ENCODE assay signal across 17 cellular contexts in genomic region chr7:55539380-55539779, GRCh38. TPM values are rescaled to one million over a fixed set of nuclear protein-coding genes. Genes with fewer than 3 reads are reported as not detected.
DNase-seq lines count a peak whose midpoint lies in the region; TF ChIP-seq lines count a peak whose summit lies in the region.
"Had no signal": no experiment of that assay in that cellular context is flagged by ENCODE, and none has a peak within 500 bp of the region (broad histone marks: within the 10 kb centered on the region; RNA-seq: fewer than 3 reads in every experiment).

No MANE protein-coding gene starts in this region.

- intact Hi-C loops in transverse colon (cut with DNase I; ENCODE audit: low total_unique reads): no loop called here

- DNase-seq in activated naive CD4-positive, alpha-beta T cell treated with anti-CD3 and anti-CD28 coated beads, Interleukin-2, amount 10 ng/mL, durations not matched to agents 7 days and 5 days: no peak
- DNase-seq in NCI-H146 treated with DMSO at 0.1 percent for 48 hours (lab: John Stamatoyannopoulos, UW; ENCODE audit: unreplicated experiment): peak; percentile 30
- no peak for DNase-seq in chondrocyte (ENCODE audit: low spot score)
- DNase-seq in retina: peak; percentile 65
- DNase-seq in NK-92 treated with Interleukin-12 subunit alpha and Interleukin-12 subunit beta, amount 100 ng/mL, for 24 hours (lab: John Stamatoyannopoulos, UW): no peak
- DNase-seq in transverse colon: no peak
- no peak for DNase-seq in cerebellar cortex (ENCODE audit: low spot score)
- DNase-seq: activated T-cell treated with anti-CD3 and anti-CD28 coated beads, Interleukin-2, amount 50 U/mL, for 1 hour; DMS79 treated with DMSO at 0.1 percent for 48 hours; foreskin melanocyte; kidney; naive B cell; NCI-H1092 treated with DMSO at 0.1 percent for 48 hours; SJCRH30; stimulated activated CD4-positive, alpha-beta T cell treated with anti-CD3 and anti-CD28 coated beads, Interleukin-4, amount 100 ng/mL, for 24 hours had no signal

- H3K27me3 ChIP-seq in transverse colon: no peaks in the 10 kb centered on the region
- H3K27me3 ChIP-seq: SJCRH30 had no signal

- TF ChIP-seq EP300 in transverse colon (IDR thresholded peaks at IDR 0.05; ENCODE audit: low read depth): no peak

- H3K4me1 ChIP-seq in transverse colon: peaks cover 7 to 28% (median 18%) of the 10 kb centered on the region in 4 donors

- H3K27ac Mint-ChIP-seq in activated naive CD4-positive, alpha-beta T cell treated with anti-CD3 and anti-CD28 coated beads, Interleukin-2, amount 50 U/mL, for 24 hours: peak overlapping the region; percentile 23
- no peak overlapping the region for H3K27ac Mint-ChIP-seq in activated naive CD4-positive, alpha-beta T cell treated with anti-CD3 and anti-CD28 coated beads, Interleukin-2, amount 10 ng/mL, durations not matched to agents 7 days and 5 days
- H3K27ac Mint-ChIP-seq in chondrocyte (ENCODE audit: unreplicated experiment): peak overlapping the region; percentile 17
- H3K27ac Mint-ChIP-seq: stimulated activated naive CD8-positive, alpha-beta T cell treated with anti-CD3 and anti-CD28 coated beads, Interleukin-15, Interleukin-2, amounts not matched to agents 100 ng/mL and 50 ng/mL, for 24 hours had no signal

- TF ChIP-seq CTCF in chondrocyte (IDR thresholded peaks at IDR 0.05) (no peak), transverse colon (IDR thresholded peaks at IDR 0.05) (no peak)

- no peak overlapping the region for H3K4me3 Mint-ChIP-seq in activated naive CD4-positive, alpha-beta T cell treated with anti-CD3 and anti-CD28 coated beads, Interleukin-2, amount 50 U/mL, for 24 hours
- no peak overlapping the region for H3K4me3 Mint-ChIP-seq in activated naive CD4-positive, alpha-beta T cell treated with anti-CD3 and anti-CD28 coated beads, Interleukin-2, amount 10 ng/mL, durations not matched to agents 7 days and 5 days
- H3K4me3 Mint-ChIP-seq in chondrocyte (ENCODE audit: unreplicated experiment): no peak overlapping the region
- H3K4me3 Mint-ChIP-seq: naive B cell; stimulated activated naive CD8-positive, alpha-beta T cell treated with anti-CD3 and anti-CD28 coated beads, Interleukin-15, Interleukin-2, amounts not matched to agents 100 ng/mL and 50 ng/mL, for 24 hours had no signal

- H3K4me3 ChIP-seq in transverse colon: no peak overlapping the region
- H3K4me3 ChIP-seq: SJCRH30 had no signal

- CTCF ChIA-PET in activated naive CD4-positive, alpha-beta T cell treated with anti-CD3 and anti-CD28 coated beads, Interleukin-2, amount 10 ng/mL, durations not matched to agents 7 days and 5 days (lab: Charles Lee): interaction anchor here (0.5 to 1.2 kb wide), 2 partner anchors 13 to 102 kb away, joined by 3 read pairs; no protein-coding TSS in a partner anchor

- peaks cover 89% of the 10 kb centered on the region for H3K4me1 Mint-ChIP-seq in activated naive CD4-positive, alpha-beta T cell treated with anti-CD3 and anti-CD28 coated beads, Interleukin-2, amount 50 U/mL, for 24 hours
- peaks cover 60% of the 10 kb centered on the region for H3K4me1 Mint-ChIP-seq in activated naive CD4-positive, alpha-beta T cell treated with anti-CD3 and anti-CD28 coated beads, Interleukin-2, amount 10 ng/mL, durations not matched to agents 7 days and 5 days
- peaks cover 52% of the 10 kb centered on the region for H3K4me1 Mint-ChIP-seq in chondrocyte (ENCODE audit: low read depth)

- peaks cover 4% of the 10 kb centered on the region for H3K9me3 Mint-ChIP-seq in activated naive CD4-positive, alpha-beta T cell treated with anti-CD3 and anti-CD28 coated beads, Interleukin-2, amount 50 U/mL, for 24 hours
- no peaks in the 10 kb centered on the region for H3K9me3 Mint-ChIP-seq in activated naive CD4-positive, alpha-beta T cell treated with anti-CD3 and anti-CD28 coated beads, Interleukin-2, amount 10 ng/mL, durations not matched to agents 7 days and 5 days
- no peaks in the 10 kb centered on the region for H3K9me3 Mint-ChIP-seq in chondrocyte (ENCODE audit: low read depth)
- H3K9me3 Mint-ChIP-seq: naive B cell; stimulated activated naive CD8-positive, alpha-beta T cell treated with anti-CD3 and anti-CD28 coated beads, Interleukin-15, Interleukin-2, amounts not matched to agents 100 ng/mL and 50 ng/mL, for 24 hours had no signal

- in situ Hi-C loops in transverse colon (cut with MboI; ENCODE audit: low pct_ligation_motif_present in 1 of 4, low pct_unique_long_range_greater_than_20kb in 1 of 4, low sequenced_read_pairs in 3 of 4): no loop called here

- H3K9me3 ChIP-seq in transverse colon: no peaks in the 10 kb centered on the region
- H3K9me3 ChIP-seq: SJCRH30 had no signal

- 65% methylated on average over 3 of the region's 3 CpGs; no CpG with 5 or more reads in 1 of the 2 donors for WGBS in transverse colon (ENCODE audit: low coverage in 1 of 2), 2 donors

- peaks cover 20% of the 10 kb centered on the region for H3K36me3 Mint-ChIP-seq in activated naive CD4-positive, alpha-beta T cell treated with anti-CD3 and anti-CD28 coated beads, Interleukin-2, amount 50 U/mL, for 24 hours
- H3K36me3 Mint-ChIP-seq in activated naive CD4-positive, alpha-beta T cell treated with anti-CD3 and anti-CD28 coated beads, Interleukin-2, amount 10 ng/mL, durations not matched to agents 7 days and 5 days: peaks cover 25% of the 10 kb centered on the region
- H3K36me3 Mint-ChIP-seq in chondrocyte (ENCODE audit: low read depth): peaks cover 4% of the 10 kb centered on the region

- H3K27me3 Mint-ChIP-seq in activated naive CD4-positive, alpha-beta T cell treated with anti-CD3 and anti-CD28 coated beads, Interleukin-2, amount 50 U/mL, for 24 hours: no peaks in the 10 kb centered on the region
- H3K27me3 Mint-ChIP-seq in activated naive CD4-positive, alpha-beta T cell treated with anti-CD3 and anti-CD28 coated beads, Interleukin-2, amount 10 ng/mL, durations not matched to agents 7 days and 5 days: no peaks in the 10 kb centered on the region
- H3K27me3 Mint-ChIP-seq in chondrocyte (ENCODE audit: low read depth): no peaks in the 10 kb centered on the region
- H3K27me3 Mint-ChIP-seq: naive B cell; stimulated activated naive CD8-positive, alpha-beta T cell treated with anti-CD3 and anti-CD28 coated beads, Interleukin-15, Interleukin-2, amounts not matched to agents 100 ng/mL and 50 ng/mL, for 24 hours had no signal

- TF ChIP-seq POLR2A in transverse colon (IDR thresholded peaks at IDR 0.05): no peak

- peak overlapping the region in 2 of 4 donors; percentile 14 to 17 for H3K27ac ChIP-seq in transverse colon
- H3K27ac ChIP-seq: SJCRH30 had no signal

- no peaks in the 10 kb centered on the region for H3K36me3 ChIP-seq in transverse colon

RNA-seq across cellular contexts. Expression of gene VOPP1, which starts 32.9 kb away (rescaled TPM):
- 69.2 to 78.5 TPM (median 71.6 TPM) in 3 replicates for total RNA-seq in chondrocyte
- total RNA-seq in transverse colon: 10 to 100 TPM; 22.1 to 79.2 (median 73.9) TPM

Comparison
In these comparisons a context has a peak if more than half of its experiments do, and no peak if none do; other contexts are left out.
1. DNase-seq: peak in NCI-H146 treated with DMSO at 0.1 percent for 48 hours (single experiment) and retina (single experiment); none in activated naive CD4-positive, alpha-beta T cell treated with anti-CD3 and anti-CD28 coated beads, Interleukin-2, amount 10 ng/mL, durations not matched to agents 7 days and 5 days (single experiment), chondrocyte (single experiment), NK-92 treated with Interleukin-12 subunit alpha and Interleukin-12 subunit beta, amount 100 ng/mL, for 24 hours (single experiment), transverse colon (single experiment) and cerebellar cortex (single experiment).